ENCODE assay signal across 17 cellular contexts in the genomic region with DNA sequence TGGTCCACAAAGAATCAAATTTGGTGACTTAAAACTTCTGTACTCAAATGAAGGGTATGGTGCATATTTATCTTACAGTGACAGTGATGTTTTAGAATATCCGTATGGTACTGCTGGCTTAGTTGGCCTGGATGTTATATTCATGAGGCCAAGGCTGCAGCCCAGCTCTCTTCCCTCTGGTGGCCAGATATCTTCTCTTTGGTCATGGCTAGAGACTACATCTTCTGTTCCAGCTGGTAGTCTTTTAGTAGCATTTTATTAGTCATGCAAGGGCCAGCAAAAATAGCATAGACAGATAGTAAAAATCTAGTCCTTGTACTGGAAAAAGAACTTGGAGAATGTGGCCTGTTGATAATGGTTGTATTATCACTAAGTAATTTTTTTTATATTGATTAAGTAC.
"Had no signal": no experiment of that assay in that cellular context is flagged by ENCODE, and none has a peak within 500 bp of the region (broad histone marks: within the 10 kb centered on the region; RNA-seq: fewer than 3 reads in every experiment).

No MANE protein-coding gene starts in this region.

- DNase-seq: activated CD4-positive, alpha-beta T cell treated with anti-CD3 and anti-CD28 coated beads, Interleukin-2, amount 50 U/mL, for 48 hours; activated gamma-delta T cell; effector CD8-positive, alpha-beta T cell; hypothalamus; naive B cell; stimulated activated CD4-positive, alpha-beta T cell treated with anti-CD3 and anti-CD28 coated beads, Interleukin-15, amount 100 ng/mL, for 24 hours; stimulated activated CD4-positive, alpha-beta T cell treated with anti-CD3 and anti-CD28 coated beads, Interleukin-4, amount 100 ng/mL, for 1 hour; stimulated activated naive CD8-positive, alpha-beta T cell treated with anti-CD3 and anti-CD28 coated beads, Interleukin-15, amount 100 ng/mL, for 72 hours; T-helper 2 cell; upper lobe of left lung had no signal

- H3K9ac ChIP-seq: neural progenitor cell had no signal

- H3K4me3 Mint-ChIP-seq: activated naive CD4-positive, alpha-beta T cell treated with anti-CD3 and anti-CD28 coated beads, Interleukin-2, amount 50 U/mL, for 24 hours; dendritic cell treated with granulocyte-macrophage colony-stimulating factor and Interleukin-4, amounts not matched to agents 40 ng/mL and 50 ng/mL, for 4 days; memory B cell; naive B cell; neural progenitor cell; stimulated activated naive CD8-positive, alpha-beta T cell treated with anti-CD3 and anti-CD28 coated beads, Interleukin-15, amount 100 ng/mL, for 72 hours had no signal

- H3K27me3 Mint-ChIP-seq: dendritic cell treated with granulocyte-macrophage colony-stimulating factor and Interleukin-4, amounts not matched to agents 40 ng/mL and 50 ng/mL, for 4 days; progenitor cell of endocrine pancreas had no signal

- H3K27ac ChIP-seq: neural progenitor cell had no signal

- H2AFZ ChIP-seq: neural progenitor cell had no signal

- H3K4me3 ChIP-seq: neural progenitor cell, skin epidermis, upper lobe of left lung had no signal

- H3K4me1 Mint-ChIP-seq: activated naive CD4-positive, alpha-beta T cell treated with anti-CD3 and anti-CD28 coated beads, Interleukin-2, amount 50 U/mL, for 24 hours; memory B cell; naive B cell; stimulated activated naive CD8-positive, alpha-beta T cell treated with anti-CD3 and anti-CD28 coated beads, Interleukin-15, amount 100 ng/mL, for 72 hours had no signal

- H3K9me3 Mint-ChIP-seq: memory B cell; neural progenitor cell; stimulated activated naive CD8-positive, alpha-beta T cell treated with anti-CD3 and anti-CD28 coated beads, Interleukin-15, amount 100 ng/mL, for 72 hours had no signal

- H3K9me3 ChIP-seq: upper lobe of left lung had no signal

- H3K27ac Mint-ChIP-seq: activated naive CD4-positive, alpha-beta T cell treated with anti-CD3 and anti-CD28 coated beads, Interleukin-2, amount 50 U/mL, for 24 hours; dendritic cell treated with granulocyte-macrophage colony-stimulating factor and Interleukin-4, amounts not matched to agents 40 ng/mL and 50 ng/mL, for 4 days; memory B cell; neural progenitor cell; progenitor cell of endocrine pancreas; stimulated activated naive CD8-positive, alpha-beta T cell treated with anti-CD3 and anti-CD28 coated beads, Interleukin-15, amount 100 ng/mL, for 72 hours had no signal

- H3K4me1 ChIP-seq: neural progenitor cell had no signal

- H3K36me3 Mint-ChIP-seq: activated naive CD4-positive, alpha-beta T cell treated with anti-CD3 and anti-CD28 coated beads, Interleukin-2, amount 50 U/mL, for 24 hours; memory B cell; naive B cell; neural progenitor cell had no signal

- H3K36me3 ChIP-seq: neural progenitor cell, upper lobe of left lung had no signal

- H3K27me3 ChIP-seq: neural progenitor cell, upper lobe of left lung had no signal

- ATAC-seq: esophagus mucosa; stimulated activated naive CD8-positive, alpha-beta T cell treated with anti-CD3 and anti-CD28 coated beads, Interleukin-15, amount 100 ng/mL, for 72 hours had no signal

- H3K4me2 ChIP-seq: neural progenitor cell had no signal
